Comparison of ENCODE assay signal across 13 cellular contexts in the genomic region with DNA sequence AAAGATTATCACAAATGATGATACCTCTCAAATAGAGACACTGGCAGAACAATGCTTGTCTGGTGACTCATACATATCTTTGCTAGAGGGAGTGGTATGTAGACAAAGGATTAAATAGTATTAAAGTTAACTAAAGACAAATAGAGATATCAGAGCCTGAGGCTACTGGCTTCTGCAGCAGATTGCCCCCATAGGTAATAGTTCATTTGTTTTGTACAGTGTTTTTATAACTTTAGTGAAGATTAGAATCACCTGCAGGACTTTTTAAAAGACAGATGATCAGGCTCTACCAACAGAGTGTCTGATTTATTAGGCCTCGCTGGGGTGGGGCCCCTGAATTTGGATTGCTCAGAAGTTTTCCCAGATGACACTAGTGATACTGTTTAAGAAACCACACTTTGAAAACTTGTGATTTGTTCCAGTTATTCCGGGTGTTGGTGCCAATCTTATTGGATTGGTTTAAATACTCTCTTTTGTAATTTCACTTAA.
DNase-seq lines count a peak whose midpoint lies in the region; ATAC-seq and TF ChIP-seq lines count a peak whose summit lies in the region.
"Had no signal": no experiment of that assay in that cellular context is flagged by ENCODE, and none has a peak within 500 bp of the region (broad histone marks: within the 10 kb centered on the region; RNA-seq: fewer than 3 reads in every experiment).

No MANE protein-coding gene starts in this region.

- no peaks in the 10 kb centered on the region for H3K9me3 ChIP-seq in SJCRH30 (replicated peaks)
- H3K9me3 ChIP-seq in smooth muscle cell (replicated peaks; ENCODE audit: low read depth) = no peaks in the 10 kb centered on the region

- no peak for TF ChIP-seq CTCF in fibroblast of villous mesenchyme (IDR thresholded peaks at IDR 0.05; ENCODE audit: insufficient read depth, low read depth, low read length)
- TF ChIP-seq CTCF in smooth muscle cell (IDR thresholded peaks at IDR 0.05; ENCODE audit: borderline replicate concordance, insufficient read depth, poor library complexity, severe bottlenecking) = no peak

- no peaks in the 10 kb centered on the region for H3F3A ChIP-seq in smooth muscle cell (ENCODE audit: low read depth)

- H3K9ac ChIP-seq in smooth muscle cell (ENCODE audit: low read depth) = no peak overlapping the region

- peak overlapping the region; percentile 61 for H3K27ac ChIP-seq in SJCRH30
- peak overlapping the region; percentile 53 for H3K27ac ChIP-seq in smooth muscle cell (ENCODE audit: low read depth)
- H3K27ac ChIP-seq: coronary artery had no signal

- H3K27me3 ChIP-seq in SJCRH30 (no peaks in the 10 kb centered on the region), smooth muscle cell (ENCODE audit: low read depth) (no peaks in the 10 kb centered on the region)

- H3K4me3 ChIP-seq in SJCRH30 = no peak overlapping the region
- no peak overlapping the region for H3K4me3 ChIP-seq in fibroblast of villous mesenchyme (ENCODE audit: low read depth, low read length)
- H3K4me3 ChIP-seq in smooth muscle cell = no peak overlapping the region
- H3K4me3 ChIP-seq: coronary artery had no signal

- H3K4me2 ChIP-seq in smooth muscle cell = peak overlapping the region; percentile 16

- H3K4me1 ChIP-seq in SJCRH30 (peaks cover 23% of the 10 kb centered on the region), smooth muscle cell (ENCODE audit: low read depth) (peaks cover 2% of the 10 kb centered on the region)

- ATAC-seq in GM21526 (IDR thresholded peaks at IDR 0.05; ENCODE audit: low FRiP score, unreplicated experiment) (no peak), GM19351 (IDR thresholded peaks at IDR 0.05; ENCODE audit: unreplicated experiment) (no peak), HG03095 (IDR thresholded peaks at IDR 0.05; ENCODE audit: unreplicated experiment) (no peak)

- DNase-seq in NCI-H82 (lab: John Stamatoyannopoulos, UW) (peak; percentile 17), NCI-H82 treated with DMSO at 0.1 percent for 48 hours (lab: John Stamatoyannopoulos, UW; ENCODE audit: unreplicated experiment) (no peak), SJCRH30 (peak; percentile 52 to 68), fibroblast of villous mesenchyme (ENCODE audit: low read depth) (peak; percentile 20), smooth muscle cell (lab: John Stamatoyannopoulos, UW; ENCODE audit: unreplicated experiment) (no peak)
- DNase-seq: 8988T; activated naive CD4-positive, alpha-beta T cell treated with anti-CD3 and anti-CD28 coated beads, Interleukin-2, amount 10 ng/mL, durations not matched to agents 7 days and 5 days; NCI-H187 treated with DMSO at 0.1 percent for 48 hours; T1000 had no signal

- no peak overlapping the region for H2AFZ ChIP-seq in smooth muscle cell (ENCODE audit: low read depth)

- H3K79me2 ChIP-seq in smooth muscle cell (ENCODE audit: low read depth) = no peaks in the 10 kb centered on the region

- no peaks in the 10 kb centered on the region for H4K20me1 ChIP-seq in smooth muscle cell (ENCODE audit: low read depth)

- H3K36me3 ChIP-seq in SJCRH30 = no peaks in the 10 kb centered on the region
- H3K36me3 ChIP-seq in smooth muscle cell (ENCODE audit: low read depth) = no peaks in the 10 kb centered on the region

- 48% methylated on average over 2 of the region's 2 CpGs for WGBS in smooth muscle cell (ENCODE audit: low lambda C conversion rate)

Comparison
In these comparisons a context has a peak if more than half of its experiments do, and no peak if none do; other contexts are left out.
1. DNase-seq: peak in NCI-H82 (single experiment), SJCRH30 (2 of 2) and fibroblast of villous mesenchyme (single experiment); none in NCI-H82 treated with DMSO at 0.1 percent for 48 hours (single experiment) and smooth muscle cell (single experiment).